1 cellular context compared by ENCODE assay signal in genomic region chr2:30250421-30250820, GRCh38.
TF ChIP-seq lines count a peak whose summit lies in the region.

No MANE protein-coding gene starts in this region.

TF ChIP-seq in SK-N-SH, 30 proteins besides CTCF, POLR2A, EP300 and RAD21 (continued from another document):
- no peak for TF ChIP-seq REST (IDR thresholded peaks at IDR 0.05; ENCODE audit: low read depth, low read length)
